8 cellular contexts compared by ENCODE assay signal in the genomic region with DNA sequence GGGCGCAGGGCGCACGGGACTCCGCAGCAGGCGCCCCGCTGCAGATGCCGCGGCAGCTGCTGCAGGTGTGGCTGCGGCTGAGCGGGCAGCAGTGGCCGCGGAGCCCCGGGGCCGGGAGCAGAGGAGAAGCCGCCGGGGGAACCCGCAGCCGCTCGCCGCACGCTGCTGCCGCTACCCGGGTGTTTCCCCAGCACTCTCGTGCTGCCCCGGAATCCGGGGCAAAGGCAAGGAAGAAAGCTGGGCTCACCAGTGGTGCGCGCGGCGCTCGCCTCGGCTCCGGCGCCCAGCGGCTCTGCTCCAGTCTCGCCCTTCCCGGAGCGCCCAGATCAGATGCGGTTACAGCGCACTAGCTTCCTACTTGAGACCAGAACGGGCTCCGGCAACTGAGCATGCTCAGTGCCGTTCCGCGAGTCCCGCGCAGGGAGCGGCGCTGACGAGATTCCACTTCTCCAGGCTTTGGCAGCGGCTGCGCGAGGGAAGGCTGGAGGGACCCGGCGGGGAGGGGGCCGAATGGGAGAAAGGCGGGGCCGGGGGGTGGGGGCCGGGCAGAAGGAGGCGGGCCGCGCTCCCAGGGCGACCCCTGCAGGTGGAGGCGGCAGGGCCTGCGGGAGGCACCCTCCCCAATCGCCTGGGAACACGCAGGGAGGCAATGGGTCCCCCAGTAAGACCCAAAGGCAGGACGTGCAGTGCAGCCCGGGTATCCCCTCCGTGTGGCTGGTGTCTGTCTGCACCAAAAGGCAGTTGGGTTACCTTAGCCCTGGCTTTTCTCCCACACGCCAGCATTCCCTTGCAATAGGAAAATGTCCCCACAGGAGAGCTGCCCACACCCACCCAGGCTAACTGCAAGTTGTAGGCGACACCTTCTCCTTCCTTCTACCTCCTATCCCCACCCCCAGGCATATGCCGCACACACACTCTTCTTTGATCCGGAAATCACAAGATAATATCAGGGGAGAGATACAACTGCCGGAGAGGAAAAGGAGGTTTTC. TPM values are rescaled to one million over a fixed set of nuclear protein-coding genes. Genes with fewer than 3 reads are reported as not detected.
DNase-seq lines count a peak whose midpoint lies in the region; ATAC-seq and TF ChIP-seq lines count a peak whose summit lies in the region.

A gene (minus strand): TSS at position 385 of the 989 bp plus-strand sequence. CDS start 181,288 bp downstream, outside the sequence.

- no peaks in the 10 kb centered on the region for H3K36me3 ChIP-seq in DND-41 (ENCODE audit: insufficient read depth, low read length)
- H3K36me3 ChIP-seq in HUES48 (ENCODE audit: control insufficient read depth, insufficient read depth, low read length): no peaks in the 10 kb centered on the region
- H3K36me3 ChIP-seq in tibial artery: no peaks in the 10 kb centered on the region

- no peaks in the 10 kb centered on the region for H3K36me3 Mint-ChIP-seq in nephron progenitor cell (ENCODE audit: low read depth)

- no peak within 1 kb of the TSS for H3K4me2 ChIP-seq in DND-41 (ENCODE audit: insufficient read depth, low read length)

- H3K9ac ChIP-seq in DND-41 (ENCODE audit: low read depth, low read length) (no peak within 1 kb of the TSS), HUES48 (ENCODE audit: low read depth, low read length) (peak within 1 kb of the TSS; percentile 71)

- intact Hi-C loops in tibial artery (cut with DNase I; ENCODE audit: low total_unique reads): loop anchor here (2.0 to 10.0 kb wide), 3 partner anchors 237 to 1160 kb away; a partner anchor contains a TSS

- H3K9me3 Mint-ChIP-seq in nephron progenitor cell: no peaks in the 10 kb centered on the region

- peak within 1 kb of the TSS; percentile 90 for H3K4me3 Mint-ChIP-seq in nephron progenitor cell

- no peaks in the 10 kb centered on the region for H3K79me2 ChIP-seq in DND-41 (ENCODE audit: insufficient read depth, low read length)

- ATAC-seq in DND-41 (ENCODE audit: insufficient read depth, low read depth) (no peak), GM21515 (IDR thresholded peaks at IDR 0.05; ENCODE audit: unreplicated experiment) (peak; percentile 51), foreskin keratinocyte (peak; percentile 84)

- peak; percentile 6 for TF ChIP-seq CTCF in DND-41 (IDR thresholded peaks at IDR 0.05; ENCODE audit: borderline replicate concordance, extremely low read depth, low read length, poor library complexity, severe bottlenecking)
- TF ChIP-seq CTCF in foreskin keratinocyte (conservative IDR thresholded peaks at IDR 0.05): peak; percentile 80
- peak; percentile 82 for TF ChIP-seq CTCF in nephron progenitor cell (IDR thresholded peaks at IDR 0.05)
- TF ChIP-seq CTCF in tibial artery (IDR thresholded peaks at IDR 0.05): peak; percentile 53 to 91

- H3K4me1 Mint-ChIP-seq in nephron progenitor cell: peaks cover 34% of the 10 kb centered on the region

- H4K20me1 ChIP-seq in DND-41 (ENCODE audit: insufficient read depth, low read length): no peaks in the 10 kb centered on the region

- no peak within 1 kb of the TSS for H3K27ac ChIP-seq in DND-41 (ENCODE audit: low read length)
- peak within 1 kb of the TSS; percentile 85 for H3K27ac ChIP-seq in HUES48 (ENCODE audit: low read depth, low read length)
- H3K27ac ChIP-seq in foreskin keratinocyte: peak within 1 kb of the TSS; percentile 37
- H3K27ac ChIP-seq in tibial artery: peak within 1 kb of the TSS; percentile 82 to 86

- H3K27me3 ChIP-seq in DND-41 (ENCODE audit: insufficient read depth, low read length, poor library complexity) (no peaks in the 10 kb centered on the region), HUES48 (ENCODE audit: control insufficient read depth, insufficient read depth, low read length) (peaks cover 10% of the 10 kb centered on the region), foreskin keratinocyte (no peaks in the 10 kb centered on the region), tibial artery (no peaks in the 10 kb centered on the region)

- no peak within 1 kb of the TSS for H3K4me3 ChIP-seq in DND-41 (ENCODE audit: low read depth in 1 of 2, low read length in 2 of 2)
- peak within 1 kb of the TSS; percentile 83 for H3K4me3 ChIP-seq in HUES48 (ENCODE audit: low read depth, low read length)
- H3K4me3 ChIP-seq in tibial artery: peak within 1 kb of the TSS; percentile 96 to 97

- peaks cover 23% of the 10 kb centered on the region for H3K27me3 Mint-ChIP-seq in nephron progenitor cell (ENCODE audit: low read depth, poor library complexity)

- DNase-seq in DND-41 (no peak), NOMO-1 treated with dmso at 0.1 percent for 144 hours (lab: John Stamatoyannopoulos, UW; ENCODE audit: unreplicated experiment) (peak; percentile 57), foreskin keratinocyte (peak; percentile 87 to 93), nephron progenitor cell (peak; percentile 94), tibial artery (peak; percentile 95 to 97)
- peak; percentile 32 for DNase-seq in activated naive CD4-positive, alpha-beta T cell treated with Interleukin-2 at 50 U/mL for 16 hours

- no peak within 1 kb of the TSS for H2AFZ ChIP-seq in DND-41 (ENCODE audit: low read depth, low read length)

- no peaks in the 10 kb centered on the region for H3K9me3 ChIP-seq in DND-41 (ENCODE audit: insufficient read depth, low read length, severe bottlenecking)
- no peaks in the 10 kb centered on the region for H3K9me3 ChIP-seq in HUES48 (ENCODE audit: control insufficient read depth, insufficient read depth, low read length)
- no peaks in the 10 kb centered on the region for H3K9me3 ChIP-seq in tibial artery

- H3K4me1 ChIP-seq in DND-41 (ENCODE audit: insufficient read depth, low read length) (no peaks in the 10 kb centered on the region), HUES48 (ENCODE audit: control insufficient read depth, insufficient read depth, low read length) (peaks cover 22% of the 10 kb centered on the region), foreskin keratinocyte (peaks cover 9% of the 10 kb centered on the region), tibial artery (peaks cover 0 to 46% (median 15%) of the 10 kb centered on the region in 4 donors)

- no peak within 1 kb of the TSS for H3K27ac Mint-ChIP-seq in nephron progenitor cell

RNA-seq across cellular contexts. Expression of the gene that starts here (rescaled TPM):
- total RNA-seq in foreskin keratinocyte: 52.4 and 52.6 TPM in 2 replicates
- 11.3 and 12.1 TPM in 2 replicates for polyA plus RNA-seq in foreskin keratinocyte

Comparison
In these comparisons a context has a peak if more than half of its experiments do, and no peak if none do; other contexts are left out.
1. H3K4me3 ChIP-seq: peak in HUES48 (single experiment) and tibial artery (2 of 2); none in DND-41 (0 of 2).
2. CTCF ChIP-seq: peak in every context shown above with its lines; median percentile 82 in nephron progenitor cell; 80 in foreskin keratinocyte; 72 in tibial artery; 6 in DND-41.